16 cellular contexts compared by ENCODE assay signal in the genomic region with DNA sequence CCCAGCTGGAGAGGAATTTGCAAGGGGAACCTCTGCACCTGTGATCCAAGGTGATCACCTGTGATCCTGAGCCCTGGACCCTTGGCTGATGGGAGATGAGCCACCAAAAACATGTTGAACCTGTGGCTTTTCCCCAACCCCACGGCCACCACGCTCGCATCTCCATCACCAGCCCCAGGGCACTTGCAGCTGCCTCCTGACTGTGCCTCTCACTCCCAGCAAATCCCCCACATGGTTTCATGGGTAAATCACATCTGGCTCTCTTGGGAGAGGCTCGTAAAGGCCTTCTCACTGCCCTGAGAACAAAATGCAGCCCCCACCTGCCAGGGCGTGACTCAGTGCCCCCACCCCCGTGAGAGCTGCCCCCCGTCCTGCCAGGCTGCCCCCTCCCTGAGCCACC.
DNase-seq lines count a peak whose midpoint lies in the region; ATAC-seq and TF ChIP-seq lines count a peak whose summit lies in the region.
"Had no signal": no experiment of that assay in that cellular context is flagged by ENCODE, and none has a peak within 500 bp of the region (broad histone marks: within the 10 kb centered on the region; RNA-seq: fewer than 3 reads in every experiment).

No MANE protein-coding gene starts in this region.

- H3K27ac ChIP-seq in right atrium auricular region (peak overlapping the region; percentile 92 to 93), colonic mucosa (peak overlapping the region; percentile 78), psoas muscle (peak overlapping the region; percentile 95), vagina (peak overlapping the region; percentile 85), neuronal stem cell (replicated peaks; ENCODE audit: low read length) (no peak overlapping the region)

- TF ChIP-seq POLR2A in vagina (IDR thresholded peaks at IDR 0.05), result no peak

- intact Hi-C loops in left ventricle myocardium superior (cut with micrococcal nuclease), result no loop called here
- intact Hi-C loops in colonic mucosa (cut with DNase I), result no loop called here
- intact Hi-C loops in psoas muscle (cut with DNase I), result loop anchor here in 1 of 2 donors (5.0 kb wide), 1 partner anchor 396 kb away; no protein-coding TSS in a partner anchor
- intact Hi-C loops in vagina (cut with DNase I), result no loop called here

- ATAC-seq in left ventricle myocardium superior, result no peak
- ATAC-seq in psoas muscle, result no peak

- DNase-seq in right atrium auricular region (ENCODE audit: low spot score) (no peak), left ventricle myocardium superior (no peak), colonic mucosa (no peak), psoas muscle (no peak), vagina (ENCODE audit: extremely low spot score in 2 of 2) (no peak), neuronal stem cell (ENCODE audit: low spot score) (no peak), mucosa of gallbladder (ENCODE audit: low spot score) (no peak), T-helper 1 cell (no peak)
- DNase-seq: activated CD4-positive, alpha-beta T cell treated with anti-CD3 and anti-CD28 coated beads, Interleukin-2, amount 10 ng/mL, durations not matched to agents 24 days and 14 days; activated naive CD8-positive, alpha-beta T cell treated with anti-CD3 and anti-CD28 coated beads, Interleukin-2, amount 10 ng/mL, durations not matched to agents 7 days and 5 days; activated T-cell treated with anti-CD3 and anti-CD28 coated beads, Interleukin-2, amount 50 U/mL, for 24 hours; COR-L47; MV-4-11; NCI-H2081 treated with DMSO at 0.1 percent for 48 hours; NCI-H748 treated with DMSO at 0.1 percent for 48 hours; SHP77 had no signal

- H2BK15ac ChIP-seq in neuronal stem cell (ENCODE audit: low read length), result no peak overlapping the region

- H3K4ac ChIP-seq in neuronal stem cell (ENCODE audit: low read length), result no peak overlapping the region

- H2BK120ac ChIP-seq in neuronal stem cell (ENCODE audit: low read depth, low read length), result no peak overlapping the region

- H3K9me3 ChIP-seq in right atrium auricular region, result no peaks in the 10 kb centered on the region
- no peaks in the 10 kb centered on the region for H3K9me3 ChIP-seq in colonic mucosa
- no peaks in the 10 kb centered on the region for H3K9me3 ChIP-seq in psoas muscle
- no peaks in the 10 kb centered on the region for H3K9me3 ChIP-seq in vagina
- no peaks in the 10 kb centered on the region for H3K9me3 ChIP-seq in neuronal stem cell (replicated peaks in 1 of 2; ENCODE audit: control insufficient read depth in 2 of 2, insufficient read depth in 1 of 2, low read depth in 1 of 2, low read length in 2 of 2)

- H4K91ac ChIP-seq in neuronal stem cell (ENCODE audit: low read depth, low read length, poor library complexity), result no peak overlapping the region

- no peak overlapping the region for H2AK5ac ChIP-seq in neuronal stem cell (ENCODE audit: low read depth, low read length)

- 68 to 82% (median 75%) methylated on average over 7 of the region's 7 CpGs for WGBS in psoas muscle, 3 donors
- no CpG with 5 or more reads among the region's 7 CpGs for WGBS in neuronal stem cell (ENCODE audit: extremely low coverage in 2 of 2, insufficient read length in 2 of 2, insufficient replicate concordance in 1 of 2), 2 donors

- H3K4me3 ChIP-seq in right atrium auricular region, result no peak overlapping the region
- H3K4me3 ChIP-seq in colonic mucosa, result no peak overlapping the region
- H3K4me3 ChIP-seq in psoas muscle, result no peak overlapping the region
- no peak overlapping the region for H3K4me3 ChIP-seq in vagina
- no peak overlapping the region for H3K4me3 ChIP-seq in neuronal stem cell (ENCODE audit: low read length in 2 of 2)

- H3K23ac ChIP-seq in neuronal stem cell (ENCODE audit: low read depth, low read length, poor library complexity), result no peak overlapping the region

- no peak overlapping the region for H2BK5ac ChIP-seq in neuronal stem cell (ENCODE audit: low read length)

- no peak overlapping the region for H3K14ac ChIP-seq in neuronal stem cell (ENCODE audit: low read length)

- no peak overlapping the region for H4K8ac ChIP-seq in neuronal stem cell (ENCODE audit: low read depth, low read length)

- no peak overlapping the region for H3K4me2 ChIP-seq in neuronal stem cell (ENCODE audit: insufficient read depth, low read length, poor library complexity, severe bottlenecking)

- no peak overlapping the region for H2AFZ ChIP-seq in neuronal stem cell (ENCODE audit: low read length)

- H3K36me3 ChIP-seq in right atrium auricular region (peaks cover 58% of the 10 kb centered on the region), colonic mucosa (no peaks in the 10 kb centered on the region), psoas muscle (ENCODE audit: insufficient read depth in 1 of 2, low read depth in 1 of 2) (peaks cover 0 to 59% of the 10 kb centered on the region in 2 donors), vagina (peaks cover 0 to 5% of the 10 kb centered on the region in 2 donors), neuronal stem cell (replicated peaks in 1 of 2; ENCODE audit: control insufficient read depth in 2 of 2, insufficient read depth in 2 of 2, low read length in 2 of 2) (peaks cover 13 to 25% of the 10 kb centered on the region in 2 donors)

- TF ChIP-seq CTCF in right atrium auricular region (IDR thresholded peaks at IDR 0.05) (no peak), colonic mucosa (IDR thresholded peaks at IDR 0.05) (no peak), psoas muscle (IDR thresholded peaks at IDR 0.05) (no peak), vagina (IDR thresholded peaks at IDR 0.05) (no peak)

- peaks cover 0 to 55% of the 10 kb centered on the region in 2 donors for H3K4me1 ChIP-seq in right atrium auricular region
- H3K4me1 ChIP-seq in colonic mucosa, result peaks cover 31% of the 10 kb centered on the region
- H3K4me1 ChIP-seq in psoas muscle, result peaks cover 59% of the 10 kb centered on the region
- H3K4me1 ChIP-seq in vagina, result peaks cover 59% of the 10 kb centered on the region
- H3K4me1 ChIP-seq in neuronal stem cell (ENCODE audit: control insufficient read depth in 2 of 2, insufficient read depth in 1 of 2, low read depth in 1 of 2, low read length in 2 of 2), result peaks cover 0 to 4% of the 10 kb centered on the region in 2 donors

- H3K27me3 ChIP-seq in right atrium auricular region, result no peaks in the 10 kb centered on the region
- H3K27me3 ChIP-seq in colonic mucosa, result no peaks in the 10 kb centered on the region
- H3K27me3 ChIP-seq in psoas muscle (ENCODE audit: insufficient read depth in 3 of 3, low read length in 2 of 3), result no peaks in the 10 kb centered on the region
- H3K27me3 ChIP-seq in vagina, result no peaks in the 10 kb centered on the region
- H3K27me3 ChIP-seq in neuronal stem cell (ENCODE audit: control insufficient read depth in 3 of 3, insufficient read depth in 3 of 3, low read depth in 1 of 3, low read length in 3 of 3), result no peaks in the 10 kb centered on the region

- H2BK12ac ChIP-seq in neuronal stem cell (ENCODE audit: low read length), result no peak overlapping the region

- H3K9ac ChIP-seq in colonic mucosa (ENCODE audit: low read depth in 2 of 2, low read length in 2 of 2) (no peak overlapping the region), neuronal stem cell (ENCODE audit: low read depth, low read length, poor library complexity) (no peak overlapping the region)

- peaks cover 10% of the 10 kb centered on the region for H3K79me1 ChIP-seq in neuronal stem cell (ENCODE audit: low read depth, low read length)

- H3K18ac ChIP-seq in neuronal stem cell (ENCODE audit: low read length), result no peak overlapping the region
